In the genomic region with DNA sequence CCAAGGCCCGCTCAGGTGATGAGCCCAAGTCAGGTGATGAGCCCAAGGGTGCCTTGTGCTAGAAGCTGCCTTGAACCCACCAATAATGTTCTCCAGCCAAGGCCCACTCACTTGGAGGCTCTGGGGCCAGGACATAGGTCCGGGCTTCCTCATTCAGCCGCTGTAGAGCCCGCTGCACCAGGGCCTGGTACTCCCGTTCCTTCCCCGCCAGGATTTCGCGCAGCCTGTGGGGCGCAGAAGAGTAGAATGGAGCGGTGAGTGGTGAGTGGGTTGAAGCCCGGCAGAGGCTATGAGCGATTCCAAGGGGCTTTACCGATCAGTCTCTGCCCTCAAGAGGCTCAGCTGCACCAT, we compare ENCODE assay signal across 1 cellular context.
TF ChIP-seq lines count a peak whose summit lies in the region.

No MANE protein-coding gene starts in this region.

TF ChIP-seq in H1, 55 proteins besides CTCF, POLR2A, EP300 and RAD21:
- TF ChIP-seq, protein P1, sequence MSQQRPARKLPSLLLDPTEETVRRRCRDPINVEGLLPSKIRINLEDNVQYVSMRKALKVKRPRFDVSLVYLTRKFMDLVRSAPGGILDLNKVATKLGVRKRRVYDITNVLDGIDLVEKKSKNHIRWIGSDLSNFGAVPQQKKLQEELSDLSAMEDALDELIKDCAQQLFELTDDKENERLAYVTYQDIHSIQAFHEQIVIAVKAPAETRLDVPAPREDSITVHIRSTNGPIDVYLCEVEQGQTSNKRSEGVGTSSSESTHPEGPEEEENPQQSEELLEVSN (IDR thresholded peaks at IDR 0.05): 0 out of 2 replicates have a peak, but pooled peaks have one; percentile 3
- TF ChIP-seq SRF (IDR thresholded peaks at IDR 0.05; ENCODE audit: low read depth, low read length) (no peak), SP1 (IDR thresholded peaks at IDR 0.05; ENCODE audit: low read depth, low read length) (no peak)
TF ChIP-seq in H1: peak in this region for 1.
